Comparison of ENCODE assay signal across 1 cellular context in the genomic region with DNA sequence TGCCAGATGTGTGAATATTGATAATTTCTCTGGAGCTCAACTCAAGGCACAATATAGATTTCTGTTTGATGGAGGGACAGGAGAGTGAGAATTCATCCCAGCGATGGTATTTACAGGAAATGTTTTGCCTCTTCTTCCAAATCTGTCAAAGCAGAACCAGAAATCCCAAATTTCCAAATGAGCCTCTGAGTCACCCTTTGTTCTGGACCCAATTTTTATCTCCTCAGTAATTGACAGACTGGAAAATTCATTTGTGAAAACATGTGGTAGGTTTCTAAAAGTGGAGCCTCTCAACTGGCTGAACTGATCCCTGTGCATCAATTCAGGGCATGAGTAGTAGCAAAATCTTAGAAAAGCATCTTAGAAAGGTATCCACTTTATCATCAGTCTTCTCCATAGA.
TF ChIP-seq lines count a peak whose summit lies in the region.

No MANE protein-coding gene starts in this region.

TF ChIP-seq in SK-N-SH, 30 proteins besides CTCF, POLR2A, EP300 and RAD21 (continued from another document):
- TF ChIP-seq JUND (IDR thresholded peaks at IDR 0.05) = no peak
